Comparison of ENCODE assay signal across 1 cellular context in genomic region chr12:31550590-31550989, GRCh38. TPM values are rescaled to one million over a fixed set of nuclear protein-coding genes. Genes with fewer than 3 reads are reported as not detected.
"Had no signal": no experiment of that assay in that cellular context is flagged by ENCODE, and none has a peak within 500 bp of the region (broad histone marks: within the 10 kb centered on the region; RNA-seq: fewer than 3 reads in every experiment).

No MANE protein-coding gene starts in this region.

RNA-seq across cellular contexts. Expression of gene DENND5B, which starts 40.3 kb away (rescaled TPM):
- polyA plus RNA-seq: naive thymus-derived CD4-positive, alpha-beta T cell had no signal
